Comparison of ENCODE assay signal across 15 cellular contexts in genomic region chr12:81245458-81245857, GRCh38.
DNase-seq lines count a peak whose midpoint lies in the region; ATAC-seq and TF ChIP-seq lines count a peak whose summit lies in the region.
"Had no signal": no experiment of that assay in that cellular context is flagged by ENCODE, and none has a peak within 500 bp of the region (broad histone marks: within the 10 kb centered on the region; RNA-seq: fewer than 3 reads in every experiment).

No MANE protein-coding gene starts in this region.

- no peak overlapping the region for H3K27ac Mint-ChIP-seq in activated CD4-positive, alpha-beta T cell treated with anti-CD3 and anti-CD28 coated beads, Interleukin-2, amount 10 ng/mL, durations not matched to agents 24 days and 14 days
- H3K27ac Mint-ChIP-seq: CD4-positive, alpha-beta memory T cell; stimulated activated naive CD8-positive, alpha-beta T cell treated with anti-CD3 and anti-CD28 coated beads, Interleukin-15, amount 100 ng/mL, for 72 hours had no signal

- no peak for ATAC-seq in left lobe of liver
- no peak for ATAC-seq in heart right ventricle
- ATAC-seq: stimulated activated naive CD8-positive, alpha-beta T cell treated with anti-CD3 and anti-CD28 coated beads, Interleukin-15, amount 100 ng/mL, for 72 hours had no signal

- no peak for TF ChIP-seq EP300 in transverse colon (IDR thresholded peaks at IDR 0.05; ENCODE audit: low read depth)

- WGBS in transverse colon (ENCODE audit: low coverage in 1 of 2), 2 donors: 0 to 7% methylated on average over 2 of the region's 2 CpGs
- WGBS in heart right ventricle, 2 donors: 55 to 65% methylated on average over 2 of the region's 2 CpGs

- H3K9me3 ChIP-seq in colonic mucosa: no peaks in the 10 kb centered on the region
- no peaks in the 10 kb centered on the region for H3K9me3 ChIP-seq in muscle layer of colon (ENCODE audit: low read length)
- H3K9me3 ChIP-seq in transverse colon: no peaks in the 10 kb centered on the region
- H3K9me3 ChIP-seq in heart right ventricle: peaks cover 0 to 17% (median 0%) of the 10 kb centered on the region in 11 donors
- H3K9me3 ChIP-seq: lower lobe of right lung had no signal

- no peaks in the 10 kb centered on the region for H3K27me3 Mint-ChIP-seq in activated CD4-positive, alpha-beta T cell treated with anti-CD3 and anti-CD28 coated beads, Interleukin-2, amount 10 ng/mL, durations not matched to agents 24 days and 14 days
- H3K27me3 Mint-ChIP-seq: CD4-positive, alpha-beta memory T cell; stimulated activated naive CD8-positive, alpha-beta T cell treated with anti-CD3 and anti-CD28 coated beads, Interleukin-15, amount 100 ng/mL, for 72 hours had no signal

- in situ Hi-C loops in transverse colon (cut with MboI; ENCODE audit: low pct_ligation_motif_present in 1 of 4, low pct_unique_long_range_greater_than_20kb in 1 of 4, low sequenced_read_pairs in 3 of 4): no loop called here

- no peak overlapping the region for H3K27ac ChIP-seq in colonic mucosa
- H3K27ac ChIP-seq in muscle layer of colon (ENCODE audit: low read depth, low read length): peak overlapping the region; percentile 45
- peak overlapping the region; percentile 27 to 77 (median 52) for H3K27ac ChIP-seq in transverse colon
- H3K27ac ChIP-seq in heart right ventricle: no peak overlapping the region
- H3K27ac ChIP-seq: lower lobe of right lung had no signal

- H3K36me3 Mint-ChIP-seq in activated CD4-positive, alpha-beta T cell treated with anti-CD3 and anti-CD28 coated beads, Interleukin-2, amount 10 ng/mL, durations not matched to agents 24 days and 14 days (ENCODE audit: low read depth): no peaks in the 10 kb centered on the region
- H3K36me3 Mint-ChIP-seq: CD4-positive, alpha-beta memory T cell had no signal

- no peak overlapping the region for H3K4me3 Mint-ChIP-seq in activated CD4-positive, alpha-beta T cell treated with anti-CD3 and anti-CD28 coated beads, Interleukin-2, amount 10 ng/mL, durations not matched to agents 24 days and 14 days
- H3K4me3 Mint-ChIP-seq: CD4-positive, alpha-beta memory T cell; stimulated activated naive CD8-positive, alpha-beta T cell treated with anti-CD3 and anti-CD28 coated beads, Interleukin-15, amount 100 ng/mL, for 72 hours had no signal

- no peak for TF ChIP-seq CTCF in colonic mucosa (IDR thresholded peaks at IDR 0.05)
- TF ChIP-seq CTCF in transverse colon (IDR thresholded peaks at IDR 0.05): no peak
- no peak for TF ChIP-seq CTCF in heart right ventricle (IDR thresholded peaks at IDR 0.05)

- no peak for TF ChIP-seq POLR2A in transverse colon (IDR thresholded peaks at IDR 0.05)

- H3K36me3 ChIP-seq in colonic mucosa (no peaks in the 10 kb centered on the region), muscle layer of colon (ENCODE audit: insufficient read depth, low read length) (no peaks in the 10 kb centered on the region), transverse colon (no peaks in the 10 kb centered on the region), heart right ventricle (no peaks in the 10 kb centered on the region)
- H3K36me3 ChIP-seq: lower lobe of right lung had no signal

- H3K4me1 ChIP-seq in colonic mucosa (no peaks in the 10 kb centered on the region), muscle layer of colon (ENCODE audit: insufficient read depth, low read length) (peaks cover 9% of the 10 kb centered on the region), transverse colon (peaks cover 5 to 16% (median 7%) of the 10 kb centered on the region in 4 donors), heart right ventricle (no peaks in the 10 kb centered on the region)
- H3K4me1 ChIP-seq: lower lobe of right lung had no signal

- H3K9ac ChIP-seq in colonic mucosa (ENCODE audit: low read depth in 2 of 2, low read length in 2 of 2) (no peak overlapping the region), muscle layer of colon (ENCODE audit: low read length) (no peak overlapping the region)

- intact Hi-C loops in colonic mucosa (cut with DNase I) (no loop called here), transverse colon (cut with DNase I; ENCODE audit: low total_unique reads) (no loop called here), heart right ventricle (cut with DNase I) (no loop called here)
- intact Hi-C loops in activated CD4-positive, alpha-beta T cell treated with anti-CD3 and anti-CD28 coated beads, Interleukin-2, amount 10 ng/mL, durations not matched to agents 24 days and 14 days (cut with micrococcal nuclease): no loop called here

- H3K4me3 ChIP-seq in colonic mucosa (no peak overlapping the region), muscle layer of colon (ENCODE audit: low read depth in 1 of 2, low read length in 2 of 2) (no peak overlapping the region), transverse colon (no peak overlapping the region), heart right ventricle (no peak overlapping the region)
- H3K4me3 ChIP-seq: lower lobe of right lung had no signal

- DNase-seq in NCI-H1092 treated with DMSO at 0.1 percent for 48 hours (lab: John Stamatoyannopoulos, UW) (peak; percentile 62), NCI-H1092 (lab: John Stamatoyannopoulos, UW) (no peak), colonic mucosa (peak; percentile 17), transverse colon (no peak), left lobe of liver (ENCODE audit: low spot score) (no peak), heart right ventricle (no peak)
- no peak for DNase-seq in activated CD4-positive, alpha-beta T cell treated with anti-CD3 and anti-CD28 coated beads, Interleukin-2, amount 10 ng/mL, durations not matched to agents 24 days and 14 days
- DNase-seq: 8988T; activated effector memory CD4-positive, alpha-beta T cell treated with Interleukin-2 at 50 U/mL for 16 hours; CD4-positive, alpha-beta memory T cell; lower lobe of right lung; small intestine; stimulated activated naive CD8-positive, alpha-beta T cell treated with anti-CD3 and anti-CD28 coated beads, Interleukin-15, amount 100 ng/mL, for 72 hours; SW 1271 had no signal

- H3K4me1 Mint-ChIP-seq in activated CD4-positive, alpha-beta T cell treated with anti-CD3 and anti-CD28 coated beads, Interleukin-2, amount 10 ng/mL, durations not matched to agents 24 days and 14 days: no peaks in the 10 kb centered on the region
- H3K4me1 Mint-ChIP-seq: CD4-positive, alpha-beta memory T cell; stimulated activated naive CD8-positive, alpha-beta T cell treated with anti-CD3 and anti-CD28 coated beads, Interleukin-15, amount 100 ng/mL, for 72 hours had no signal

- H3K9me3 Mint-ChIP-seq in activated CD4-positive, alpha-beta T cell treated with anti-CD3 and anti-CD28 coated beads, Interleukin-2, amount 10 ng/mL, durations not matched to agents 24 days and 14 days: peaks cover 3% of the 10 kb centered on the region

- H3K27me3 ChIP-seq in colonic mucosa: no peaks in the 10 kb centered on the region
- H3K27me3 ChIP-seq in muscle layer of colon (ENCODE audit: control insufficient read depth in 1 of 2, insufficient read depth in 2 of 2, low read length in 2 of 2): no peaks in the 10 kb centered on the region
- H3K27me3 ChIP-seq in transverse colon: no peaks in the 10 kb centered on the region
- no peaks in the 10 kb centered on the region for H3K27me3 ChIP-seq in heart right ventricle

Comparison
In these comparisons a context has a peak if more than half of its experiments do, and no peak if none do; other contexts are left out.
1. DNase-seq: peak in NCI-H1092 treated with DMSO at 0.1 percent for 48 hours (single experiment) and colonic mucosa (single experiment); none in NCI-H1092 (single experiment), transverse colon (single experiment), left lobe of liver (single experiment), heart right ventricle (0 of 2) and activated CD4-positive, alpha-beta T cell treated with anti-CD3 and anti-CD28 coated beads, Interleukin-2, amount 10 ng/mL, durations not matched to agents 24 days and 14 days (single experiment).
2. H3K27ac ChIP-seq: peak in muscle layer of colon (single experiment) and transverse colon (4 of 4); none in colonic mucosa (single experiment) and heart right ventricle (0 of 10).